Comparison of ENCODE assay signal across 24 cellular contexts in the genomic region with DNA sequence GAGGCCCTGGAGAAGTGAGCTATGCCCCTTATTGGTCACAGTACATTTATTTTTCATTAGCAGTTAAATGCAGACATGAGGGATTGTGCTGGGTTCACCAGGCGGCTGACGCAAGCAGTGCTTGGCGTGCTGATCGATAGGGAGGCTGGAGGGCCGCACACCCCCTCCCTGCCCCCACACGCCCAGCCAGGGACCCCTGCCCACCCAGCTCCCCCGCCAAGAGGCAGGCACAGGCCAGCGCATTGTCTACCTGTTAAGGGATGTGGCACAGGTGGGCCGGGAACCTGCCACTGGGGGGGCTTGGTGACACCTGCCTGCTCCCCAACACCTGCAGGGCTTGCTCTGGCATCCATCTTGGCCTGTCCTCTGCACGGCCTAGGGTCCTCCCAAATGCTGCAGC. TPM values are rescaled to one million over a fixed set of nuclear protein-coding genes. Genes with fewer than 3 reads are reported as not detected.
DNase-seq lines count a peak whose midpoint lies in the region; ATAC-seq lines count a peak whose summit lies in the region.
"Had no signal": no experiment of that assay in that cellular context is flagged by ENCODE, and none has a peak within 500 bp of the region (broad histone marks: within the 10 kb centered on the region; RNA-seq: fewer than 3 reads in every experiment).

No MANE protein-coding gene starts in this region.

- no peak overlapping the region for H3K23ac ChIP-seq in neuronal stem cell (ENCODE audit: low read depth, low read length, poor library complexity)

- no peak overlapping the region for H3K4me3 ChIP-seq in neuronal stem cell (ENCODE audit: low read length in 2 of 2)
- H3K4me3 ChIP-seq: BLaER1, GM12878 had no signal

- H4K8ac ChIP-seq in neuronal stem cell (ENCODE audit: low read depth, low read length) = no peak overlapping the region

- no peak overlapping the region for H3K4ac ChIP-seq in neuronal stem cell (ENCODE audit: low read length)

- no peak overlapping the region for H2BK120ac ChIP-seq in neuronal stem cell (ENCODE audit: low read depth, low read length)

- WGBS in neuronal stem cell (ENCODE audit: extremely low coverage in 2 of 2, insufficient read length in 2 of 2, insufficient replicate concordance in 1 of 2), 2 donors = no CpG with 5 or more reads among the region's 10 CpGs

- no peak overlapping the region for H2BK12ac ChIP-seq in neuronal stem cell (ENCODE audit: low read length)

- no peak overlapping the region for H3K9ac ChIP-seq in neuronal stem cell (ENCODE audit: low read depth, low read length, poor library complexity)
- H3K9ac ChIP-seq: BLaER1 had no signal

- H3K27ac ChIP-seq in neuronal stem cell (replicated peaks; ENCODE audit: low read length) = no peak overlapping the region
- H3K27ac ChIP-seq: BLaER1 had no signal

- peak overlapping the region; percentile 46 for H3K18ac ChIP-seq in neuronal stem cell (ENCODE audit: low read length)

- H2AFZ ChIP-seq in neuronal stem cell (ENCODE audit: low read length) = no peak overlapping the region

- H2BK5ac ChIP-seq in neuronal stem cell (ENCODE audit: low read length) = no peak overlapping the region

- no peak overlapping the region for H3K4me2 ChIP-seq in neuronal stem cell (ENCODE audit: insufficient read depth, low read length, poor library complexity, severe bottlenecking)
- H3K4me2 ChIP-seq: BLaER1 had no signal

- H3K36me3 ChIP-seq in neuronal stem cell (replicated peaks in 1 of 2; ENCODE audit: control insufficient read depth in 2 of 2, insufficient read depth in 2 of 2, low read length in 2 of 2) = no peaks in the 10 kb centered on the region
- H3K36me3 ChIP-seq: BE2C, BLaER1 had no signal

- peaks cover 19 to 30% of the 10 kb centered on the region in 2 donors for H3K4me1 ChIP-seq in neuronal stem cell (ENCODE audit: control insufficient read depth in 2 of 2, insufficient read depth in 1 of 2, low read depth in 1 of 2, low read length in 2 of 2)
- H3K4me1 ChIP-seq: BE2C had no signal

- H3K14ac ChIP-seq in neuronal stem cell (ENCODE audit: low read length) = no peak overlapping the region

- H4K91ac ChIP-seq in neuronal stem cell (ENCODE audit: low read depth, low read length, poor library complexity) = no peak overlapping the region

- ATAC-seq in HG02970 (IDR thresholded peaks at IDR 0.05; ENCODE audit: low FRiP score, unreplicated experiment) = no peak
- no peak for ATAC-seq in HG03196 (IDR thresholded peaks at IDR 0.05; ENCODE audit: unreplicated experiment)
- ATAC-seq: GM12878 had no signal

- H3K9me3 ChIP-seq in neuronal stem cell (replicated peaks in 1 of 2; ENCODE audit: control insufficient read depth in 2 of 2, insufficient read depth in 1 of 2, low read depth in 1 of 2, low read length in 2 of 2) = no peaks in the 10 kb centered on the region
- H3K9me3 ChIP-seq: BE2C, BLaER1 had no signal

- H2AK5ac ChIP-seq in neuronal stem cell (ENCODE audit: low read depth, low read length) = no peak overlapping the region

- peaks cover 0 to 71% (median 0%) of the 10 kb centered on the region in 3 experiments for H3K27me3 ChIP-seq in neuronal stem cell (ENCODE audit: control insufficient read depth in 3 of 3, insufficient read depth in 3 of 3, low read depth in 1 of 3, low read length in 3 of 3)
- H3K27me3 ChIP-seq: BE2C had no signal

- H3K79me1 ChIP-seq in neuronal stem cell (ENCODE audit: low read depth, low read length) = no peaks in the 10 kb centered on the region

- DNase-seq in NCI-H345 (lab: John Stamatoyannopoulos, UW) (peak; percentile 77), NCI-H345 treated with DMSO at 0.1 percent for 48 hours (lab: John Stamatoyannopoulos, UW; ENCODE audit: unreplicated experiment) (peak; percentile 63), neuronal stem cell (ENCODE audit: low spot score) (no peak), T-helper 2 cell (no peak)
- DNase-seq: 8988T; ACHN; BE2C; C1 segment of cervical spinal cord; CD4-positive, alpha-beta memory T cell; CD4-positive, CD25-positive, alpha-beta regulatory T cell; CD8-positive, alpha-beta memory T cell; COR-L47; DMS 273 treated with DMSO at 0.1 percent for 48 hours; DMS153; DMS53; DMS79; DND-41; EL; GDM1 had no signal

- H2BK15ac ChIP-seq in neuronal stem cell (ENCODE audit: low read length) = peak overlapping the region; percentile 91

RNA-seq across cellular contexts. Expression of a gene that starts 39.2 kb away (rescaled TPM):
- not detected for polyA plus RNA-seq in neuronal stem cell (2013, experiment 1 of 2)
- 0.01 TPM for polyA plus RNA-seq in neuronal stem cell (2013, experiment 2 of 2)
- polyA plus RNA-seq: AG04450; CD4-positive, alpha-beta memory T cell; CD8-positive, alpha-beta memory T cell had no signal

RNA-seq across cellular contexts. Expression of a gene that starts 49.6 kb away (rescaled TPM):
- 1.3 TPM for polyA plus RNA-seq in neuronal stem cell (2013, experiment 1 of 2)
- 1.4 TPM for polyA plus RNA-seq in neuronal stem cell (2013, experiment 2 of 2)
- polyA plus RNA-seq: AG04450; CD4-positive, alpha-beta memory T cell; CD4-positive, CD25-positive, alpha-beta regulatory T cell; CD8-positive, alpha-beta memory T cell; GM12878 had no signal

Comparison
In these comparisons a context has a peak if more than half of its experiments do, and no peak if none do; other contexts are left out.
1. DNase-seq: peak in NCI-H345 (single experiment) and NCI-H345 treated with DMSO at 0.1 percent for 48 hours (single experiment); none in neuronal stem cell (single experiment) and T-helper 2 cell (0 of 5).